In the genomic region with DNA sequence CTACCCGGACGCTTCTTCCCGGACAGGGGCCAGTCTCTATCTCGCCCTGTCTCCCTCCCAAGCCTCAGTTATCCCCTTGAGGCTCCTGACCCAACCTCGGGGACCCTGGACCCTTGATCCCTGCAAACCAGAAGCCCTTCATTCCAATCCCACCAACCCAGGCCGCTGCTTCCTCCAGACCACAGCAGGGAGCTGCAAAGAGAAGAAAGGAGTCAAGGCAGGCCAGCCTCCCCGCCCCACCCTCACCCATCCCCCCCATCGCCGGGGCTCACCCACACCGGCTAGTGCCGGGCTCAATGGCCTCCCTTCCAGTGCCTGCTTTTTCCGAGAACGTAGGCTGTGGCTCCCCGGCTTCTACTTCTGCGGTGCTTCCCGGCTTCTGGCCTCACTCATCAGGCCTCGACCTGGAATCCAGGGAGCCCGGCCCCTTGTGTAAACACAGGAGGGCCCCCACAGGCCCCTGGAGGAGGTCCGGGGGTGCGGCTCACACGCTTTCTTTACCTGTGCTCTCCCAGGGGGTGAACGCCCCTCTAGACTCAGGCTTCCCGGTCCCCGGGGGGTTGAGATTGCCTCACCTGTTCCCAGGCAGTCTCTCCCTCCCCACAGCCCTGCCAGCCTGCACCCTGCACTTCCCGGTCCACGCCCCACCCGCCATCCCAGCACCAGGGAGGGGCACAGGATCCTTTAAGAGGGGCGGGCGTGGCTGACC, we compare ENCODE assay signal across 9 cellular contexts. TPM values are rescaled to one million over a fixed set of nuclear protein-coding genes. Genes with fewer than 3 reads are reported as not detected.
A peak's percentile ranks its signal among the peaks of the same experiment; 100 is the strongest.
DNase-seq lines count a peak whose midpoint lies in the region; ATAC-seq and TF ChIP-seq lines count a peak whose summit lies in the region.
"Had no signal": no experiment of that assay in that cellular context is flagged by ENCODE, and none has a peak within 500 bp of the region (broad histone marks: within the 10 kb centered on the region; RNA-seq: fewer than 3 reads in every experiment).

TSS of gene FAM83E (minus strand) at position 641 of the 709 bp plus-strand sequence. CDS start 1,704 bp downstream, outside the sequence.

- peaks cover 32% of the 10 kb centered on the region for H3K79me2 ChIP-seq in OCI-LY7 (ENCODE audit: insufficient read depth, low read depth, low read length)

- H3K9me2 ChIP-seq in OCI-LY7 (ENCODE audit: insufficient read depth, low read length): no peaks in the 10 kb centered on the region

- peak; percentile 34 for TF ChIP-seq POLR2A in erythroblast (IDR thresholded peaks at IDR 0.05; ENCODE audit: low read length)

- peak; percentile 42 for DNase-seq in activated CD4-positive, alpha-beta T cell treated with anti-CD3 and anti-CD28 coated beads for 36 hours
- DNase-seq in activated CD4-positive, alpha-beta T cell treated with anti-CD3 and anti-CD28 coated beads for 1 hour: no peak
- no peak for DNase-seq in OCI-LY7 (ENCODE audit: low spot score)
- DNase-seq in erythroblast (lab: John Stamatoyannopoulos, UW): no peak
- no peak for DNase-seq in stimulated activated naive B cell treated with anti-CD40 and anti-IgM and Interleukin-4, amounts not matched to agents 10 μg/mL and 1 μg/mL and 100 μg/mL, for 72 hours
- no peak for DNase-seq in stimulated activated naive CD4-positive, alpha-beta T cell treated with Interleukin-2 at 50 U/mL for 16 hours (lab: John Stamatoyannopoulos, UW)

- no peaks in the 10 kb centered on the region for H3K9me3 Mint-ChIP-seq in activated CD4-positive, alpha-beta T cell treated with anti-CD3 and anti-CD28 coated beads for 36 hours (ENCODE audit: low read depth)
- no peaks in the 10 kb centered on the region for H3K9me3 Mint-ChIP-seq in stimulated activated naive B cell treated with anti-CD40 and anti-IgM and Interleukin-4, amounts not matched to agents 10 μg/mL and 1 μg/mL and 100 μg/mL, for 72 hours

- CTCF ChIA-PET in activated CD4-positive, alpha-beta T cell treated with anti-CD3 and anti-CD28 coated beads for 36 hours (lab: Charles Lee): interaction anchor here (0.6 to 0.7 kb wide), 2 partner anchors 98 to 343 kb away, joined by 4 read pairs; no protein-coding TSS in a partner anchor
- CTCF ChIA-PET in OCI-LY7 (lab: Charles Lee; ENCODE audit: unreplicated experiment): no interaction called here

- peak within 1 kb of the TSS; percentile 25 for H3K27ac Mint-ChIP-seq in activated CD4-positive, alpha-beta T cell treated with anti-CD3 and anti-CD28 coated beads for 36 hours
- H3K27ac Mint-ChIP-seq in stimulated activated naive B cell treated with anti-CD40 and anti-IgM and Interleukin-4, amounts not matched to agents 10 μg/mL and 1 μg/mL and 100 μg/mL, for 72 hours: peak within 1 kb of the TSS; percentile 92

- peak within 1 kb of the TSS; percentile 93 for H3K4me2 ChIP-seq in OCI-LY7 (ENCODE audit: low read length)

- peaks cover 40% of the 10 kb centered on the region for H3K36me3 Mint-ChIP-seq in activated CD4-positive, alpha-beta T cell treated with anti-CD3 and anti-CD28 coated beads for 36 hours (ENCODE audit: low read depth)
- H3K36me3 Mint-ChIP-seq in stimulated activated naive B cell treated with anti-CD40 and anti-IgM and Interleukin-4, amounts not matched to agents 10 μg/mL and 1 μg/mL and 100 μg/mL, for 72 hours: peaks cover 54 to 68% of the 10 kb centered on the region in 2 donors

- intact Hi-C loops in activated CD4-positive, alpha-beta T cell treated with anti-CD3 and anti-CD28 coated beads for 36 hours (cut with DNase I, micrococcal nuclease): no loop called here
- intact Hi-C loops in OCI-LY7 (cut with micrococcal nuclease; ENCODE audit: unreplicated experiment): no loop called here

- H3K4me3 ChIP-seq in OCI-LY7 (ENCODE audit: low read depth, low read length, poor library complexity, severe bottlenecking): peak within 1 kb of the TSS; percentile 88
- H3K4me3 ChIP-seq: ascending aorta had no signal

- no peak for ATAC-seq in activated CD4-positive, alpha-beta T cell treated with anti-CD3 and anti-CD28 coated beads for 36 hours
- ATAC-seq in stimulated activated naive B cell treated with anti-CD40 and anti-IgM and Interleukin-4, amounts not matched to agents 10 μg/mL and 1 μg/mL and 100 μg/mL, for 72 hours (replicated peaks): no peak
- no peak for ATAC-seq in GM21737 (IDR thresholded peaks at IDR 0.05; ENCODE audit: unreplicated experiment)
- no peak for ATAC-seq in GM21529 (IDR thresholded peaks at IDR 0.05; ENCODE audit: unreplicated experiment)

- H4K20me1 ChIP-seq in OCI-LY7 (ENCODE audit: insufficient read depth, low read length): peaks cover 27% of the 10 kb centered on the region

- TF ChIP-seq CTCF in OCI-LY7 (conservative IDR thresholded peaks at IDR 0.05; ENCODE audit: low read length): no peak

- POLR2A ChIA-PET in activated CD4-positive, alpha-beta T cell treated with anti-CD3 and anti-CD28 coated beads for 36 hours (lab: Charles Lee): interaction anchor here (0.6 to 2.4 kb wide), 5 partner anchors 9 to 112 kb away, joined by 3 to 7 read pairs (median 4); no protein-coding TSS in a partner anchor
- POLR2A ChIA-PET in OCI-LY7 (lab: Charles Lee): no interaction called here

- BruUV-seq in OCI-LY7 (replicated peaks; lab: Mats Ljungman, UMichigan): no TSS peak

- H3K4me1 Mint-ChIP-seq in activated CD4-positive, alpha-beta T cell treated with anti-CD3 and anti-CD28 coated beads for 36 hours: peaks cover 22% of the 10 kb centered on the region
- peaks cover 30 to 38% of the 10 kb centered on the region in 2 donors for H3K4me1 Mint-ChIP-seq in stimulated activated naive B cell treated with anti-CD40 and anti-IgM and Interleukin-4, amounts not matched to agents 10 μg/mL and 1 μg/mL and 100 μg/mL, for 72 hours

- peaks cover 80% of the 10 kb centered on the region for H3K36me3 ChIP-seq in OCI-LY7 (ENCODE audit: insufficient read depth, low read length)

- H3K9me3 ChIP-seq in OCI-LY7 (ENCODE audit: low read length): no peaks in the 10 kb centered on the region
- H3K9me3 ChIP-seq: ascending aorta had no signal

- H3K4me1 ChIP-seq in OCI-LY7 (ENCODE audit: insufficient read depth, low read length, poor library complexity, severe bottlenecking): peaks cover 34% of the 10 kb centered on the region

- H2AFZ ChIP-seq in OCI-LY7 (ENCODE audit: low read length): no peak within 1 kb of the TSS

- H3K4me3 Mint-ChIP-seq in activated CD4-positive, alpha-beta T cell treated with anti-CD3 and anti-CD28 coated beads for 36 hours: peak within 1 kb of the TSS; percentile 6
- H3K4me3 Mint-ChIP-seq in stimulated activated naive B cell treated with anti-CD40 and anti-IgM and Interleukin-4, amounts not matched to agents 10 μg/mL and 1 μg/mL and 100 μg/mL, for 72 hours: peak within 1 kb of the TSS; percentile 48 to 99

- no peaks in the 10 kb centered on the region for H3K27me3 Mint-ChIP-seq in activated CD4-positive, alpha-beta T cell treated with anti-CD3 and anti-CD28 coated beads for 36 hours
- no peaks in the 10 kb centered on the region for H3K27me3 Mint-ChIP-seq in stimulated activated naive B cell treated with anti-CD40 and anti-IgM and Interleukin-4, amounts not matched to agents 10 μg/mL and 1 μg/mL and 100 μg/mL, for 72 hours

- H3K27ac ChIP-seq in OCI-LY7 (ENCODE audit: low read depth, low read length, poor library complexity, severe bottlenecking): peak within 1 kb of the TSS; percentile 42
- H3K27ac ChIP-seq: ascending aorta had no signal

RNA-seq across cellular contexts. Expression of gene FAM83E, which starts in this region (rescaled TPM):
- 1 to 10 TPM; 1.5 to 4.1 TPM for total RNA-seq in activated CD4-positive, alpha-beta T cell treated with anti-CD3 and anti-CD28 coated beads for 36 hours
- 3.7 and 6.2 TPM in 2 replicates for total RNA-seq in OCI-LY7 (2014; rRNA removed; shearing (Covaris generic))
- total RNA-seq in OCI-LY7 (2022): 3.0 and 5.6 TPM in 2 replicates
- total RNA-seq: ascending aorta had no signal
